In genomic region chr16:77945126-77945525, GRCh38 we compare ENCODE assay signal across 26 cellular contexts.
"Had no signal": no experiment of that assay in that cellular context is flagged by ENCODE, and none has a peak within 500 bp of the region (broad histone marks: within the 10 kb centered on the region; RNA-seq: fewer than 3 reads in every experiment).

No MANE protein-coding gene starts in this region.

- H3K27me3 Mint-ChIP-seq: brain had no signal

- H3K27ac ChIP-seq: left ventricle myocardium inferior, prostate gland, spleen, testis, uterus had no signal

- H3K9me3 Mint-ChIP-seq: natural killer cell had no signal

- H3K27ac Mint-ChIP-seq: activated B cell treated with CpG ODN at 0.5 μM for 24 hours; activated CD4-positive, alpha-beta T cell treated with anti-CD3 and anti-CD28 coated beads for 36 hours; activated naive CD8-positive, alpha-beta T cell treated with anti-CD3 and anti-CD28 coated beads for 36 hours; activated T-cell treated with anti-CD3 and anti-CD28 coated beads, Interleukin-2, amount 50 U/mL, for 24 hours; activated T-helper 17 cell treated with anti-CD3 and anti-CD28 coated beads, Interleukin-2, amount 50 U/mL, for 72 hours; natural killer cell had no signal

- ATAC-seq: activated CD4-positive, alpha-beta T cell treated with anti-CD3 and anti-CD28 coated beads for 36 hours; activated T-helper 17 cell treated with anti-CD3 and anti-CD28 coated beads, Interleukin-2, amount 50 U/mL, for 72 hours; natural killer cell had no signal

- H3K36me3 Mint-ChIP-seq: activated naive CD8-positive, alpha-beta T cell treated with anti-CD3 and anti-CD28 coated beads for 36 hours; natural killer cell had no signal

- H3K4me1 ChIP-seq: prostate gland, spleen, testis, uterus had no signal

- H3K4me1 Mint-ChIP-seq: activated B cell treated with CpG ODN at 0.5 μM for 24 hours; activated CD4-positive, alpha-beta T cell treated with anti-CD3 and anti-CD28 coated beads for 36 hours; activated naive CD8-positive, alpha-beta T cell treated with anti-CD3 and anti-CD28 coated beads for 36 hours; activated T-helper 17 cell treated with anti-CD3 and anti-CD28 coated beads, Interleukin-2, amount 50 U/mL, for 72 hours; natural killer cell had no signal

- H3K4me3 ChIP-seq: left ventricle myocardium inferior, prostate gland, spleen, testis, uterus had no signal

- H3K27me3 ChIP-seq: testis, uterus had no signal

- H3K36me3 ChIP-seq: left ventricle myocardium inferior, prostate gland, spleen, uterus had no signal

- H3K9me3 ChIP-seq: prostate gland, testis, uterus had no signal

- DNase-seq: activated B cell treated with CpG ODN at 0.5 μM for 24 hours; activated CD4-positive, alpha-beta T cell treated with anti-CD3 and anti-CD28 coated beads for 36 hours; activated CD4-positive, alpha-beta T cell treated with anti-CD3 and anti-CD28 coated beads, Interleukin-2, amount 50 U/mL, for 4 hours; activated CD8-positive, alpha-beta memory T cell treated with anti-CD3 and anti-CD28 coated beads for 24 hours; activated CD8-positive, alpha-beta memory T cell treated with anti-CD3 and anti-CD28 coated beads, Interleukin-2, amount 50 U/mL, for 4 hours; activated naive CD4-positive, alpha-beta T cell; activated naive CD8-positive, alpha-beta T cell treated with anti-CD3 and anti-CD28 coated beads for 36 hours; activated T-cell treated with anti-CD3 and anti-CD28 coated beads, Interleukin-2, amount 50 U/mL, for 24 hours; amniotic stem cell; dermis blood vessel endothelial cell; effector memory CD4-positive, alpha-beta T cell; glutamatergic neuron; hippocampal formation; left ventricle myocardium inferior; midbrain; natural killer cell; spleen; stimulated activated CD4-positive, alpha-beta T cell treated with anti-CD3 and anti-CD28 coated beads, Interleukin-4, amount 100 ng/mL, for 1 hour; stimulated activated naive CD4-positive, alpha-beta T cell; T1000; testis; trophoblast cell; uterus had no signal

- H3K4me3 Mint-ChIP-seq: activated B cell treated with CpG ODN at 0.5 μM for 24 hours; activated CD4-positive, alpha-beta T cell treated with anti-CD3 and anti-CD28 coated beads for 36 hours; activated naive CD8-positive, alpha-beta T cell treated with anti-CD3 and anti-CD28 coated beads for 36 hours; activated T-cell treated with anti-CD3 and anti-CD28 coated beads, Interleukin-2, amount 50 U/mL, for 24 hours; activated T-helper 17 cell treated with anti-CD3 and anti-CD28 coated beads, Interleukin-2, amount 50 U/mL, for 72 hours; brain; natural killer cell had no signal
